1 cellular context compared by ENCODE assay signal in the genomic region with DNA sequence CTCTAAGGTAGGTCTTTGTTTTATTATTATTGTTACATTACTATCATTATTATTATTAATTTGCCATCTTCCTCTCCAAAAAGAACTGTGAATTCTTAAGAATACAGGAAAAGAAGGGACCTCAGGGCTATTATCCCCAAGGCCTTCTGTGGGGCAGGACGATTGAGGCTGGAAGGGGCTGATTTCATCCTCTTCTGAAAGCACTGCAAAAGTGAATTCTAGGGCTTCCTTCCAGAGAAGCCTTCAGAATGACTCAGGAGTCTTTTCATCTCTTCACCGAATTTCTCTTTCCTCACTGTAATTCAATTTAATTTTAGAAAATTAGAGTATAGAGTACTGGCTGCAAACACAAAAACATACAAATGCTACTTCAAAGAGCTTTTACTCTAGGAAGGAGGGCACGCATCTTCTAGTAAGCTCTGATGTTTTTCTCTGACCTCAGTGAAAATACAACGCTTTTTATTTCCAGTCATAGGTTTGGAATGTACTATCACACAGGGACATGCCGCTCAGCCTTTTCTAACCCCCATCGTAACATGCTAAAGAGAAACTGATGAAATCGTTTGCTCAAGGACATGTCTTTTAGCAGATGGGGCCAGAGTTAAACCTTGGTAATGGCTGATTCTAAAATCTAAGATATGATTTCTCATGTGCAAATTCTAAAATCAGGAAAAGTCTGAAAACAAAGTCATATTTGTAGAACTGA.
TF ChIP-seq lines count a peak whose summit lies in the region.

No MANE protein-coding gene starts in this region.

TF ChIP-seq in A549, 52 proteins besides CTCF, POLR2A, EP300 and RAD21 (continued from another document):
- TF ChIP-seq, protein P1, sequence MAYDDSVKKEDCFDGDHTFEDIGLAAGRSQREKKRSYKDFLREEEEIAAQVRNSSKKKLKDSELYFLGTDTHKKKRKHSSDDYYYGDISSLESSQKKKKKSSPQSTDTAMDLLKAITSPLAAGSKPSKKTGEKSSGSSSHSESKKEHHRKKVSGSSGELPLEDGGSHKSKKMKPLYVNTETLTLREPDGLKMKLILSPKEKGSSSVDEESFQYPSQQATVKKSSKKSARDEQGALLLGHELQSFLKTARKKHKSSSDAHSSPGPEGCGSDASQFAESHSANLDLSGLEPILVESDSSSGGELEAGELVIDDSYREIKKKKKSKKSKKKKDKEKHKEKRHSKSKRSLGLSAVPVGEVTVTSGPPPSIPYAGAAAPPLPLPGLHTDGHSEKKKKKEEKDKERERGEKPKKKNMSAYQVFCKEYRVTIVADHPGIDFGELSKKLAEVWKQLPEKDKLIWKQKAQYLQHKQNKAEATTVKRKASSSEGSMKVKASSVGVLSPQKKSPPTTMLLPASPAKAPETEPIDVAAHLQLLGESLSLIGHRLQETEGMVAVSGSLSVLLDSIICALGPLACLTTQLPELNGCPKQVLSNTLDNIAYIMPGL (CRISPR knock-in tag; IDR thresholded peaks at IDR 0.05; ENCODE audit: borderline replicate concordance): no peak
- TF ChIP-seq JUNB (IDR thresholded peaks at IDR 0.05) (peak; percentile 48), KDM5A (IDR thresholded peaks at IDR 0.05) (no peak), TFCP2L1 (CRISPR knock-in tag; IDR thresholded peaks at IDR 0.05) (no peak), FOSL2 (IDR thresholded peaks at IDR 0.05) (peak; percentile 44; the same call in 1 of the 2 replicates), FOSL2 (CRISPR knock-in tag; IDR thresholded peaks at IDR 0.05) (peak; percentile 64), RNF2 (IDR thresholded peaks at IDR 0.05; ENCODE audit: borderline replicate concordance, low read depth) (no peak), ZSCAN20 (CRISPR knock-in tag; IDR thresholded peaks at IDR 0.05) (no peak), BHLHE40 (IDR thresholded peaks at IDR 0.05; ENCODE audit: low read depth, low read length) (no peak), SMC3 (IDR thresholded peaks at IDR 0.05) (no peak)
